In the genomic region with DNA sequence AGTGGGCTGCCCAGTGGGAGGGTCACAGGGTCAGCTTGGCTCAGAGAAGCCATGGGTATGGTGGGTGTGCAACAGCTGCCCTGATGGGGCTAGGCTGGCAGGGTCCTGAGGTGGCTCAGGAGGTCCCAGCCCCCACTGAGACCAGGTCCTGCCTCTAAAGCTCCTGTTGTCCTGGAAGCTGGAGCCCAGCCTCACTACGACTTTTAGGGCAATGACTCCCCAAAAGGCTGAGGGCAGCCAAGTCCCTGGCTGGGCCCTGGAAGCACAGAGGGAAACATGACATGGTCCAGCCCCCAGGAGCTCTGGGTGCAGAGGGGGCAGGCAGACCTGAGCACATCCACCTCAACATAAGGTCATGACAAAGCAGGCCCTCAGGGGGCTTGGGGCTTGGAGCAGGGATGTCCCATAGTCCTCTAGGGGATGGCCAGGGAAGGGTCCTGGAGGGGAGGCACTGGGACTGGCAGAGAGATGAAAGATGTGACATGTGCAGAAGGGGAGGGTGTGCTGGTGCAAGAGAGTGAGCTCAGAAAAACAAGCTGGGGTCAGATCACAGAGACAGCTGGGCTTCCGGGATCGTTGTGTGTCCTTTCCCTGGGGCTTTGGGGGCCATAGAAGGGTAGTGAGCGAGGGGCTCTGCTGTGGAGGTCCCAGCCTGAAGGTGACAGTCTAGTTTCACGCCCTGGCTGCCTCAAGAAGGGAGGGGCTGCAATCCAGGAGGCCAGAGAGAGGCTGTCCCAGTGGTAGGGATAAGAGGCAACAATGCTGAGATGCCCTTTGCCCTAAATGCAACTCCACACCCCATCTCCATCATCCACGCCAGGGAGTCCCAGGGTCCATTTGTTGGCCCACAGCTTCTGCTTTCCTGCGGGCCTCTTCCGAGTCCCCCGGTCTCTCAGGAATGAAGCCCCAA, we compare ENCODE assay signal across 23 cellular contexts. TPM values are rescaled to one million over a fixed set of nuclear protein-coding genes. Genes with fewer than 3 reads are reported as not detected.
DNase-seq lines count a peak whose midpoint lies in the region; ATAC-seq and TF ChIP-seq lines count a peak whose summit lies in the region.
"Had no signal": no experiment of that assay in that cellular context is flagged by ENCODE, and none has a peak within 500 bp of the region (broad histone marks: within the 10 kb centered on the region; RNA-seq: fewer than 3 reads in every experiment).

No MANE protein-coding gene starts in this region.

- peaks cover 0 to 6% (median 0%) of the 10 kb centered on the region in 3 donors for H3K36me3 ChIP-seq in tibial artery
- H3K36me3 ChIP-seq in PC-3 (ENCODE audit: low read depth, low read length): no peaks in the 10 kb centered on the region

- no peak overlapping the region for H3K4me2 ChIP-seq in PC-3 (ENCODE audit: low read length)

- no peak overlapping the region for H3K9ac ChIP-seq in PC-3 (ENCODE audit: low read length)

- no peaks in the 10 kb centered on the region for H4K20me1 ChIP-seq in PC-3 (ENCODE audit: low read length)

- no TSS peak for BruUV-seq in PC-3 (replicated peaks; lab: Mats Ljungman, UMichigan)

- CTCF ChIA-PET in PC-3 (lab: Charles Lee): no interaction called here

- peaks cover 0 to 50% (median 37%) of the 10 kb centered on the region in 4 donors for H3K4me1 ChIP-seq in tibial artery
- H3K4me1 ChIP-seq in PC-3 (ENCODE audit: insufficient read depth, low read length): peaks cover 4% of the 10 kb centered on the region; the same call in 1 of the 2 replicates

- H3K27me3 ChIP-seq in tibial artery (no peaks in the 10 kb centered on the region), PC-3 (ENCODE audit: low read length) (no peaks in the 10 kb centered on the region)

- H3K36me3 Mint-ChIP-seq in glutamatergic neuron (ENCODE audit: unreplicated experiment) (no peaks in the 10 kb centered on the region), nephron progenitor cell (ENCODE audit: low read depth) (no peaks in the 10 kb centered on the region)
- H3K36me3 Mint-ChIP-seq: CD14-positive monocyte had no signal

- H2AFZ ChIP-seq in PC-3 (ENCODE audit: low read length): no peak overlapping the region

- H3K4me1 Mint-ChIP-seq in glutamatergic neuron (ENCODE audit: low read depth, unreplicated experiment): peaks cover 7% of the 10 kb centered on the region
- peaks cover 43% of the 10 kb centered on the region for H3K4me1 Mint-ChIP-seq in nephron progenitor cell

- H3K4me3 Mint-ChIP-seq in glutamatergic neuron (ENCODE audit: unreplicated experiment) (peak overlapping the region; percentile 28), nephron progenitor cell (no peak overlapping the region)
- H3K4me3 Mint-ChIP-seq: CD14-positive monocyte had no signal

- TF ChIP-seq CTCF in glutamatergic neuron (IDR thresholded peaks at IDR 0.05; ENCODE audit: partially characterized antibody, unreplicated experiment) (no peak), nephron progenitor cell (IDR thresholded peaks at IDR 0.05) (no peak), tibial artery (IDR thresholded peaks at IDR 0.05) (no peak), PC-3 (conservative IDR thresholded peaks at IDR 0.05; ENCODE audit: low read depth, low read length) (no peak)

- peaks cover 6% of the 10 kb centered on the region for H3K9me3 Mint-ChIP-seq in glutamatergic neuron (ENCODE audit: unreplicated experiment)
- H3K9me3 Mint-ChIP-seq in nephron progenitor cell: no peaks in the 10 kb centered on the region
- H3K9me3 Mint-ChIP-seq: CD14-positive monocyte had no signal

- H3K27ac Mint-ChIP-seq in glutamatergic neuron (ENCODE audit: unreplicated experiment) (peak overlapping the region; percentile 39), nephron progenitor cell (peak overlapping the region; percentile 92)

- H3K9me3 ChIP-seq in tibial artery (no peaks in the 10 kb centered on the region), PC-3 (ENCODE audit: low read length) (no peaks in the 10 kb centered on the region)

- intact Hi-C loops in tibial artery (cut with DNase I; ENCODE audit: low total_unique reads) (no loop called here), PC-3 (cut with micrococcal nuclease) (no loop called here)

- H3K9me2 ChIP-seq in PC-3 (replicated peaks; ENCODE audit: low read length): no peaks in the 10 kb centered on the region

- DNase-seq in DMS 273 (lab: John Stamatoyannopoulos, UW; ENCODE audit: unreplicated experiment): peak; percentile 9
- no peak for DNase-seq in DMS 273 treated with DMSO at 0.1 percent for 48 hours (lab: John Stamatoyannopoulos, UW)
- DNase-seq in glutamatergic neuron: no peak
- DNase-seq in nephron progenitor cell: no peak
- no peak for DNase-seq in tibial artery
- no peak for DNase-seq in PC-3
- DNase-seq: DMS79, KBM-7, MM.1S, NCI-H1092, NCI-H1436 treated with DMSO at 0.1 percent for 48 hours, NCI-H1930, NCI-H226, NCI-H510A treated with DMSO at 0.1 percent for 48 hours, NCI-H748 treated with DMSO at 0.1 percent for 48 hours had no signal

- H3K79me2 ChIP-seq in PC-3 (ENCODE audit: low read length): no peaks in the 10 kb centered on the region

- ATAC-seq in HG03280 (IDR thresholded peaks at IDR 0.05; ENCODE audit: unreplicated experiment) (no peak), GM21526 (IDR thresholded peaks at IDR 0.05; ENCODE audit: low FRiP score, unreplicated experiment) (no peak), PC-3 (no peak)
- ATAC-seq: HCT116, Panc1, SK-N-SH treated with all-trans-retinoic acid at 6 μM for 48 hours had no signal

- H3K27me3 Mint-ChIP-seq in glutamatergic neuron (ENCODE audit: unreplicated experiment): peaks cover 2% of the 10 kb centered on the region
- peaks cover 13% of the 10 kb centered on the region for H3K27me3 Mint-ChIP-seq in nephron progenitor cell (ENCODE audit: low read depth, poor library complexity)

- H3K4me3 ChIP-seq in tibial artery: peak overlapping the region in 1 of 2 donors; percentile 35
- no peak overlapping the region for H3K4me3 ChIP-seq in PC-3 (ENCODE audit: low read length)

- H3K27ac ChIP-seq in tibial artery (peak overlapping the region; percentile 83 to 88), PC-3 (ENCODE audit: low read length) (no peak overlapping the region)
- H3K27ac ChIP-seq: 22Rv1 had no signal

- H3F3A ChIP-seq in PC-3 (ENCODE audit: low read length, unreplicated experiment): no peaks in the 10 kb centered on the region

- POLR2A ChIA-PET in PC-3 (lab: Charles Lee; ENCODE audit: unreplicated experiment): no interaction called here

RNA-seq across cellular contexts. Expression of a gene that starts 0.6 kb away (rescaled TPM):
- total RNA-seq in glutamatergic neuron (ENCODE audit: unreplicated experiment) (not detected), PC-3 (2014; rRNA removed) (not detected in 2 replicates)
- total RNA-seq: H1 had no signal

RNA-seq across cellular contexts. Expression of a gene that starts 16.6 kb away (rescaled TPM):
- not detected for total RNA-seq in glutamatergic neuron (ENCODE audit: unreplicated experiment)
- not detected in 2 replicates for total RNA-seq in PC-3 (2014; rRNA removed)
- total RNA-seq: H1 had no signal

RNA-seq across cellular contexts. Expression of a gene that starts 23.2 kb away (rescaled TPM):
- total RNA-seq in glutamatergic neuron (ENCODE audit: unreplicated experiment) (28.5 TPM), PC-3 (2014; rRNA removed) (26.6 and 33.6 TPM in 2 replicates)

RNA-seq across cellular contexts. Expression of a gene that starts 36.5 kb away (rescaled TPM):
- total RNA-seq in glutamatergic neuron (ENCODE audit: unreplicated experiment): 8.0 TPM
- total RNA-seq in PC-3 (2014; rRNA removed): 0.80 TPM in 1 of 2 replicates, not detected in the other

RNA-seq across cellular contexts. Expression of a gene that starts 40.9 kb away (rescaled TPM):
- total RNA-seq in glutamatergic neuron (ENCODE audit: unreplicated experiment) (3.5 TPM), PC-3 (2014; rRNA removed) (0.66 and 0.69 TPM in 2 replicates)
